21 cellular contexts compared by ENCODE assay signal in genomic region chr6:140047321-140047720, GRCh38.
A peak's percentile ranks its signal among the peaks of the same experiment; 100 is the strongest.
DNase-seq lines count a peak whose midpoint lies in the region; ATAC-seq and TF ChIP-seq lines count a peak whose summit lies in the region.
"Had no signal": no experiment of that assay in that cellular context is flagged by ENCODE, and none has a peak within 500 bp of the region (broad histone marks: within the 10 kb centered on the region; RNA-seq: fewer than 3 reads in every experiment).

No MANE protein-coding gene starts in this region.

- POLR2A ChIA-PET in A673 (lab: Charles Lee; ENCODE audit: low non-redundant PET) (interaction anchor here (0.7 to 1.4 kb wide), 9 partner anchors 30 to 678 kb away, joined by 3 to 20 read pairs (median 6); partner anchors contain the start of gene CITED2), HEK293 (lab: Yijun Ruan, JAX) (no interaction called here), Panc1 (lab: Charles Lee) (no interaction called here)

- H3K27ac ChIP-seq in A673 (ENCODE audit: low read depth, low read length, poor library complexity, severe bottlenecking) (peak overlapping the region; percentile 98), HEK293 (ENCODE audit: extremely low read depth, low read depth, low read length) (no peak overlapping the region), Panc1 (ENCODE audit: low read length) (0 out of 2 replicates have a peak overlapping the region, but pooled peaks have one; percentile 2)
- H3K27ac ChIP-seq: 22Rv1; A549; BLaER1 treated with 17β-estradiol and CSF1 and Interleukin-3, amounts not matched to agents 10 nM and 100 nM; C4-2B had no signal

- no peak for TF ChIP-seq CTCF in A673 (conservative IDR thresholded peaks at IDR 0.05; ENCODE audit: low read depth, low read length)
- no peak for TF ChIP-seq CTCF in HEK293 (tag by site-specific recombination; IDR thresholded peaks at IDR 0.05)
- no peak for TF ChIP-seq CTCF in Panc1 (IDR thresholded peaks at IDR 0.05)

- H3K4me3 ChIP-seq in A673 (ENCODE audit: low read depth, low read length, poor library complexity, severe bottlenecking) (no peak overlapping the region), HEK293 (ENCODE audit: low read depth, low read length) (no peak overlapping the region), Panc1 (ENCODE audit: low read depth in 2 of 2, low read length in 2 of 2) (no peak overlapping the region)
- H3K4me3 ChIP-seq: A549; BLaER1 treated with 17β-estradiol and CSF1 and Interleukin-3, amounts not matched to agents 10 nM and 100 nM; GM12878 had no signal

- H3K4me1 ChIP-seq in A673 (ENCODE audit: insufficient read depth, low read length, poor library complexity, severe bottlenecking) (peaks cover 87% of the 10 kb centered on the region), HEK293 (ENCODE audit: control insufficient read depth, insufficient read depth, low read length) (peaks cover 13% of the 10 kb centered on the region), Panc1 (ENCODE audit: control insufficient read depth, insufficient read depth, low read length) (no peaks in the 10 kb centered on the region; the same call in 1 of the 2 replicates)
- H3K4me1 ChIP-seq: Caco-2 had no signal

- no peaks in the 10 kb centered on the region for H3K36me3 ChIP-seq in A673 (ENCODE audit: insufficient read depth, low read length, poor library complexity, severe bottlenecking)
- H3K36me3 ChIP-seq in HEK293 (ENCODE audit: control insufficient read depth in 2 of 2, insufficient read depth in 1 of 2, low read length in 2 of 2), result no peaks in the 10 kb centered on the region
- H3K36me3 ChIP-seq in Panc1 (ENCODE audit: control insufficient read depth, insufficient read depth, low read length), result no peaks in the 10 kb centered on the region
- H3K36me3 ChIP-seq: BLaER1 treated with 17β-estradiol and CSF1 and Interleukin-3, amounts not matched to agents 10 nM and 100 nM had no signal

- CTCF ChIA-PET in A673 (lab: Charles Lee) (interaction anchor here (0.6 to 2.0 kb wide), 3 partner anchors 426 to 678 kb away, joined by 6 to 7 read pairs (median 6); no protein-coding TSS in a partner anchor), HEK293 (lab: Yijun Ruan, JAX) (interaction anchor here (0.6 kb wide), 1 partner anchor 353 kb away, joined by 3 read pairs; no protein-coding TSS in a partner anchor), Panc1 (lab: Charles Lee) (no interaction called here)

- in situ Hi-C loops in Panc1 (cut with HindIII; ENCODE audit: low pct_unique_long_range_greater_than_20kb, low sequenced_read_pairs), result no loop called here

- no peaks in the 10 kb centered on the region for H3K9me3 ChIP-seq in A673 (ENCODE audit: low read depth, low read length, poor library complexity, severe bottlenecking)
- no peaks in the 10 kb centered on the region for H3K9me3 ChIP-seq in HEK293 (ENCODE audit: control insufficient read depth, insufficient read depth, low read depth, low read length)
- H3K9me3 ChIP-seq in Panc1 (ENCODE audit: control insufficient read depth, insufficient read depth, low read depth, low read length), result no peaks in the 10 kb centered on the region
- H3K9me3 ChIP-seq: A549, Caco-2 had no signal

- ATAC-seq in Panc1, result no peak
- ATAC-seq: A549; CD8-positive, alpha-beta T cell; GM12878 had no signal

- BruUV-seq in A673 (replicated peaks; lab: Mats Ljungman, UMichigan) (no TSS peak), Panc1 (replicated peaks; lab: Mats Ljungman, UMichigan) (no TSS peak)

- intact Hi-C loops in A673 (cut with micrococcal nuclease; ENCODE audit: unreplicated experiment), result loop anchor here (1.0 to 10.0 kb wide), 12 partner anchors 65 to 1630 kb away; no protein-coding TSS in a partner anchor
- intact Hi-C loops in Panc1 (cut with micrococcal nuclease; ENCODE audit: unreplicated experiment), result no loop called here

- H3K27me3 ChIP-seq in A673 (replicated peaks; ENCODE audit: insufficient read depth, low read depth, low read length, poor library complexity) (no peaks in the 10 kb centered on the region), Panc1 (ENCODE audit: control insufficient read depth, insufficient read depth, low read length) (no peaks in the 10 kb centered on the region)
- H3K27me3 ChIP-seq: BLaER1 treated with 17β-estradiol and CSF1 and Interleukin-3, amounts not matched to agents 10 nM and 100 nM had no signal

- DNase-seq in A673 (ENCODE audit: low spot score) (peak; percentile 94), Panc1 (ENCODE audit: low read depth, low spot score) (no peak), HuH-7.5 (ENCODE audit: low spot score) (no peak), RKO (ENCODE audit: low spot score) (no peak), mesenteric fat pad (ENCODE audit: low spot score) (no peak)
- DNase-seq: ACHN; AML-193; Caco-2; Calu3; CD4-positive, alpha-beta T cell; CD8-positive, alpha-beta T cell; DMS79; DND-41; EL; GDM1 had no signal

TF ChIP-seq in HEK293, 187 proteins besides CTCF, POLR2A, EP300 and RAD21:
- TF ChIP-seq ZSCAN5A (tag by site-specific recombination; IDR thresholded peaks at IDR 0.05) (no peak), ZNF366 (tag by site-specific recombination; conservative IDR thresholded peaks at IDR 0.05) (peak; percentile 86), SP3 (tag by site-specific recombination; IDR thresholded peaks at IDR 0.05) (no peak), ZNF292 (tag by site-specific recombination; IDR thresholded peaks at IDR 0.05; ENCODE audit: borderline replicate concordance, low read depth) (no peak)
